8 cellular contexts compared by ENCODE assay signal in the genomic region with DNA sequence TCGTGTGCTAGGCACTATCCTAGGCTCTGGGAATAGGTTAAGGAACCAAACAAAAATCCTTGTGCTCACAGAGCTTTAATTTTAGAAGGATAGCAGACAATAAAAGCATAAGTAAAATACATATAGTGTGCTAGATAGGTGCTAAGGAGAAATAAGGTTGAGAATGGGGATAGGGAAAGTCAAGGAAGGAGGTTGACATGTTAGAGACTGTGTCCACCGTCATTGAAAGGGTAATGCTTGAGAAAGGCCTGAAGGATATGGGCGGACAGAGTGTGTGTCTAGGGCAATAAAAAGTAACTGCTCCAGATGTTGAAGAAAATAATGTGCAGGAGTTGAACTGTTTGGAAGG. TPM values are rescaled to one million over a fixed set of nuclear protein-coding genes. Genes with fewer than 3 reads are reported as not detected.
A peak's percentile ranks its signal among the peaks of the same experiment; 100 is the strongest.
DNase-seq lines count a peak whose midpoint lies in the region; ATAC-seq and TF ChIP-seq lines count a peak whose summit lies in the region.

No MANE protein-coding gene starts in this region.

- H3K4me1 ChIP-seq in cardiac muscle cell (ENCODE audit: low read depth) (no peaks in the 10 kb centered on the region), upper lobe of right lung (peaks cover 10% of the 10 kb centered on the region)

- intact Hi-C loops in Right ventricle myocardium inferior (cut with DNase I): loop anchor here (2.0 to 10.0 kb wide), 2 partner anchors 203 to 793 kb away; no protein-coding TSS in a partner anchor
- intact Hi-C loops in activated CD4-positive, alpha-beta memory T cell treated with anti-CD3 and anti-CD28 coated beads for 36 hours (cut with micrococcal nuclease): loop anchor here (1.0 to 5.0 kb wide), 2 partner anchors 91 to 204 kb away; a partner anchor contains a TSS
- intact Hi-C loops in upper lobe of right lung (cut with DNase I): no loop called here

- H3K27ac Mint-ChIP-seq in activated CD4-positive, alpha-beta memory T cell treated with anti-CD3 and anti-CD28 coated beads for 36 hours: peak overlapping the region; percentile 61

- H3K4me3 ChIP-seq in cardiac muscle cell (peak overlapping the region; percentile 88), kidney epithelial cell (ENCODE audit: low read depth, low read length) (peak overlapping the region; percentile 87), upper lobe of right lung (peak overlapping the region; percentile 99)

- H3K4me1 Mint-ChIP-seq in activated CD4-positive, alpha-beta memory T cell treated with anti-CD3 and anti-CD28 coated beads for 36 hours (ENCODE audit: low read depth): peaks cover 23% of the 10 kb centered on the region

- H3K36me3 ChIP-seq in cardiac muscle cell: no peaks in the 10 kb centered on the region
- H3K36me3 ChIP-seq in kidney epithelial cell (ENCODE audit: control insufficient read depth, insufficient read depth, low read length): no peaks in the 10 kb centered on the region
- H3K36me3 ChIP-seq in upper lobe of right lung: no peaks in the 10 kb centered on the region

- peaks cover 15% of the 10 kb centered on the region for H3K27me3 Mint-ChIP-seq in activated CD4-positive, alpha-beta memory T cell treated with anti-CD3 and anti-CD28 coated beads for 36 hours

- POLR2A ChIA-PET in activated CD4-positive, alpha-beta memory T cell treated with anti-CD3 and anti-CD28 coated beads for 36 hours (lab: Charles Lee): no interaction called here

- no peaks in the 10 kb centered on the region for H3K9me3 Mint-ChIP-seq in activated CD4-positive, alpha-beta memory T cell treated with anti-CD3 and anti-CD28 coated beads for 36 hours

- H3K27ac ChIP-seq in cardiac muscle cell (no peak overlapping the region), upper lobe of right lung (peak overlapping the region; percentile 48)

- no peak for TF ChIP-seq CTCF in cardiac muscle cell (IDR thresholded peaks at IDR 0.05; ENCODE audit: low read depth, low read length)
- TF ChIP-seq CTCF in kidney epithelial cell (IDR thresholded peaks at IDR 0.05; ENCODE audit: insufficient read depth, low read length, poor library complexity, severe bottlenecking): no peak
- no peak for TF ChIP-seq CTCF in upper lobe of right lung (IDR thresholded peaks at IDR 0.05)

- peaks cover 13% of the 10 kb centered on the region for H3K27me3 ChIP-seq in cardiac muscle cell
- H3K27me3 ChIP-seq in kidney epithelial cell (ENCODE audit: control insufficient read depth, insufficient read depth, low read length): no peaks in the 10 kb centered on the region
- no peaks in the 10 kb centered on the region for H3K27me3 ChIP-seq in upper lobe of right lung

- ATAC-seq in Right ventricle myocardium inferior: no peak
- no peak for ATAC-seq in upper lobe of right lung
- ATAC-seq in HG03108 (IDR thresholded peaks at IDR 0.05; ENCODE audit: unreplicated experiment): no peak

- DNase-seq in cardiac muscle cell (ENCODE audit: low read depth in 1 of 2, low spot score in 1 of 2) (no peak), Right ventricle myocardium inferior (ENCODE audit: missing footprints) (no peak), kidney epithelial cell (ENCODE audit: low read depth) (no peak), upper lobe of right lung (no peak)
- no peak for DNase-seq in activated CD4-positive, alpha-beta memory T cell treated with anti-CD3 and anti-CD28 coated beads for 36 hours
- DNase-seq in activated CD4-positive, alpha-beta T cell treated with anti-CD3 and anti-CD28 coated beads for 48 hours: no peak
- no peak for DNase-seq in activated CD8-positive, alpha-beta memory T cell treated with anti-CD3 and anti-CD28 coated beads, Interleukin-2, amount 50 U/mL, for 4 hours

- peak overlapping the region; percentile 82 for H3K4me3 Mint-ChIP-seq in activated CD4-positive, alpha-beta memory T cell treated with anti-CD3 and anti-CD28 coated beads for 36 hours

- H3K9me3 ChIP-seq in cardiac muscle cell (ENCODE audit: low read depth) (no peaks in the 10 kb centered on the region), upper lobe of right lung (no peaks in the 10 kb centered on the region)

- CTCF ChIA-PET in activated CD4-positive, alpha-beta memory T cell treated with anti-CD3 and anti-CD28 coated beads for 36 hours (lab: Charles Lee): interaction anchor here (0.6 to 8.9 kb wide), 14 partner anchors 9 to 554 kb away, joined by 3 to 73 read pairs (median 6); no protein-coding TSS in a partner anchor

- H3K36me3 Mint-ChIP-seq in activated CD4-positive, alpha-beta memory T cell treated with anti-CD3 and anti-CD28 coated beads for 36 hours: no peaks in the 10 kb centered on the region

RNA-seq across cellular contexts. Expression of a gene that starts 0.5 kb away (rescaled TPM):
- total RNA-seq in cardiac muscle cell: 3.3 and 4.5 TPM in 2 replicates
- polyA plus RNA-seq in cardiac muscle cell: 2.8 and 4.2 TPM in 2 replicates
- total RNA-seq in Right ventricle myocardium inferior: 8.7 TPM
- 10 to 100 TPM; 12.3 to 12.5 TPM for total RNA-seq in activated CD4-positive, alpha-beta memory T cell treated with anti-CD3 and anti-CD28 coated beads for 36 hours
- total RNA-seq in kidney epithelial cell: 8.3 and 11.0 TPM in 2 replicates
- total RNA-seq in upper lobe of right lung: 18.2 TPM
